10 cellular contexts compared by ENCODE assay signal in the genomic region with DNA sequence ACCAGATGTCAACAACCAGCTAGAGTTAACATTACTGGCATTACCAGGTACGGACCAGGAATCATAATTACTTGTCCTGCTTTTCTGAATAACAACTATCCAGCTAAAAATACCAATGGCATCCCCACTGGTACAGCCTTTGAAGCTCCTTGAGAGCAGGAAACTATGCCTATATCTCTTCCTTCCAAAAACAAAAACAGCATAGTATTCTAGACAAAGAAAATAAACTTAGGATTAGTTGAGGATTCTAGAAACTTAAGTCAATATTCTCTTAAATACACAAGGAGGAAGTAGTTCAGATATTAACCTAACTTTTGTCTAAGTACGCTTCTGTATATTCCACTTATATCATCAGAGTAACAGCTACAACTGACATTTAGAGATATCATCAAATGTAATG. TPM values are rescaled to one million over a fixed set of nuclear protein-coding genes. Genes with fewer than 3 reads are reported as not detected.
DNase-seq lines count a peak whose midpoint lies in the region; ATAC-seq and TF ChIP-seq lines count a peak whose summit lies in the region.
"Had no signal": no experiment of that assay in that cellular context is flagged by ENCODE, and none has a peak within 500 bp of the region (broad histone marks: within the 10 kb centered on the region; RNA-seq: fewer than 3 reads in every experiment).

No MANE protein-coding gene starts in this region.

- intact Hi-C loops in activated B cell treated with CpG ODN at 0.5 μM for 24 hours (cut with micrococcal nuclease): loop anchor here (10.0 kb wide), 1 partner anchor 1901 kb away; a partner anchor contains a TSS
- intact Hi-C loops in stomach (cut with DNase I; ENCODE audit: low total_unique reads): loop anchor here (10.0 kb wide), 1 partner anchor 139 kb away; no protein-coding TSS in a partner anchor

- H3K36me3 Mint-ChIP-seq in activated T-cell treated with anti-CD3 and anti-CD28 coated beads, Interleukin-2, amount 50 U/mL, for 72 hours (ENCODE audit: insufficient read depth in 2 of 2): peaks cover 6 to 28% of the 10 kb centered on the region in 2 donors
- peaks cover 42% of the 10 kb centered on the region for H3K36me3 Mint-ChIP-seq in activated B cell treated with CpG ODN at 0.5 μM for 24 hours (ENCODE audit: low read depth)

- no peak overlapping the region for H3K4me3 Mint-ChIP-seq in activated T-cell treated with anti-CD3 and anti-CD28 coated beads, Interleukin-2, amount 50 U/mL, for 72 hours
- peak overlapping the region; percentile 73 for H3K4me3 Mint-ChIP-seq in activated B cell treated with CpG ODN at 0.5 μM for 24 hours

- POLR2A ChIA-PET in activated B cell treated with CpG ODN at 0.5 μM for 24 hours (lab: Charles Lee): interaction anchor here (0.7 to 7.9 kb wide), 4 partner anchors 9 to 211 kb away, joined by 3 to 355 read pairs (median 4); a partner anchor contains a TSS

- H3K9me3 Mint-ChIP-seq in activated T-cell treated with anti-CD3 and anti-CD28 coated beads, Interleukin-2, amount 50 U/mL, for 72 hours: no peaks in the 10 kb centered on the region
- H3K9me3 Mint-ChIP-seq in activated B cell treated with CpG ODN at 0.5 μM for 24 hours: no peaks in the 10 kb centered on the region

- H3K36me3 ChIP-seq in stomach: peaks cover 0 to 18% (median 10%) of the 10 kb centered on the region in 4 donors

- CTCF ChIA-PET in activated B cell treated with CpG ODN at 0.5 μM for 24 hours (lab: Charles Lee): interaction anchor here (1.0 to 1.3 kb wide), 2 partner anchors 138 to 150 kb away, joined by 3 to 7 read pairs; no protein-coding TSS in a partner anchor

- H3K9me3 ChIP-seq in stomach: no peaks in the 10 kb centered on the region

- no peaks in the 10 kb centered on the region for H3K27me3 ChIP-seq in stomach

- H3K27ac Mint-ChIP-seq in activated T-cell treated with anti-CD3 and anti-CD28 coated beads, Interleukin-2, amount 50 U/mL, for 72 hours: peak overlapping the region; percentile 97
- H3K27ac Mint-ChIP-seq in activated B cell treated with CpG ODN at 0.5 μM for 24 hours: peak overlapping the region; percentile 59

- TF ChIP-seq CTCF in activated B cell treated with CpG ODN at 0.5 μM for 24 hours (IDR thresholded peaks at IDR 0.05): no peak
- TF ChIP-seq CTCF in fibroblast of villous mesenchyme (IDR thresholded peaks at IDR 0.05; ENCODE audit: insufficient read depth, low read depth, low read length): no peak
- no peak for TF ChIP-seq CTCF in stomach (IDR thresholded peaks at IDR 0.05)

- no peak for DNase-seq in activated T-cell treated with anti-CD3 and anti-CD28 coated beads, Interleukin-2, amount 50 U/mL, for 72 hours
- DNase-seq in activated T-cell treated with anti-CD3 and anti-CD28 coated beads, Interleukin-2, amount 50 U/mL, for 1 hour: no peak
- DNase-seq in activated B cell treated with CpG ODN at 0.5 μM for 24 hours: no peak
- DNase-seq in fibroblast of villous mesenchyme (ENCODE audit: low read depth): no peak
- DNase-seq in stomach: no peak
- DNase-seq in anterior cingulate cortex (lab: John Stamatoyannopoulos, UW): no peak
- DNase-seq in activated CD8-positive, alpha-beta memory T cell treated with anti-CD3 and anti-CD28 coated beads, Interleukin-2, amount 50 U/mL, for 4 hours: no peak
- DNase-seq: left ventricle myocardium superior, NCI-H1105 had no signal

- peak overlapping the region; percentile 96 for H3K4me3 ChIP-seq in fibroblast of villous mesenchyme (ENCODE audit: low read depth, low read length)
- H3K4me3 ChIP-seq in stomach: peak overlapping the region; percentile 67 to 82 (median 74)

- no peak for TF ChIP-seq EP300 in stomach (IDR thresholded peaks at IDR 0.05)

- H3K4me1 Mint-ChIP-seq in activated T-cell treated with anti-CD3 and anti-CD28 coated beads, Interleukin-2, amount 50 U/mL, for 72 hours (ENCODE audit: low read depth): peaks cover 69% of the 10 kb centered on the region
- peaks cover 48% of the 10 kb centered on the region for H3K4me1 Mint-ChIP-seq in activated B cell treated with CpG ODN at 0.5 μM for 24 hours

- 8 to 16% (median 13%) methylated on average over 2 of the region's 2 CpGs for WGBS in stomach, 5 donors

- no peak for ATAC-seq in activated T-cell treated with anti-CD3 and anti-CD28 coated beads, Interleukin-2, amount 50 U/mL, for 72 hours (replicated peaks in 1 of 2)
- ATAC-seq in activated B cell treated with CpG ODN at 0.5 μM for 24 hours (ENCODE audit: low read depth) (no peak), GM18909 (IDR thresholded peaks at IDR 0.05; ENCODE audit: poor library complexity, unreplicated experiment) (no peak)
- ATAC-seq: left ventricle myocardium superior had no signal

- H3K27me3 Mint-ChIP-seq in activated T-cell treated with anti-CD3 and anti-CD28 coated beads, Interleukin-2, amount 50 U/mL, for 72 hours (ENCODE audit: low read depth): no peaks in the 10 kb centered on the region
- no peaks in the 10 kb centered on the region for H3K27me3 Mint-ChIP-seq in activated B cell treated with CpG ODN at 0.5 μM for 24 hours

- H3K4me1 ChIP-seq in stomach: peaks cover 29 to 81% (median 52%) of the 10 kb centered on the region in 4 donors

- H3K27ac ChIP-seq in stomach: peak overlapping the region in 4 of 5 donors; percentile 9 to 99 (median 64)

- TF ChIP-seq POLR2A in stomach (IDR thresholded peaks at IDR 0.05): no peak

RNA-seq across cellular contexts. Expression of a gene that starts 3.0 kb away (rescaled TPM):
- total RNA-seq in activated T-cell treated with anti-CD3 and anti-CD28 coated beads, Interleukin-2, amount 50 U/mL, for 72 hours: 100 to 1,000 TPM; 145 to 191 TPM
- total RNA-seq in activated B cell treated with CpG ODN at 0.5 μM for 24 hours (259 and 282 TPM in 2 replicates), fibroblast of villous mesenchyme (87.0 and 125 TPM in 2 replicates), stomach (100 to 1,000 TPM in 3 of 5 donors, 10 to 100 TPM in 2; 39.4 to 394 (median 110) TPM)
- 10 to 100 TPM; 25.6 to 48.0 (median 39.3) TPM for polyA plus RNA-seq in stomach

RNA-seq across cellular contexts. Expression of a gene that starts 28.8 kb away (rescaled TPM):
- 10 to 100 TPM in 1 of 2 donors, 1 to 10 TPM in 1; 9.6 to 14.0 TPM for total RNA-seq in activated T-cell treated with anti-CD3 and anti-CD28 coated beads, Interleukin-2, amount 50 U/mL, for 72 hours
- total RNA-seq in activated B cell treated with CpG ODN at 0.5 μM for 24 hours (9.9 and 11.9 TPM in 2 replicates), fibroblast of villous mesenchyme (35.4 and 57.0 TPM in 2 replicates), stomach (10 to 100 TPM in 4 of 5 donors, 1 to 10 TPM in 1; 7.2 to 65.7 (median 19.2) TPM)
- 10 to 100 TPM in 2 of 3 donors, 1 to 10 TPM in 1; 7.3 to 13.1 (median 12.3) TPM for polyA plus RNA-seq in stomach
